Comparison of ENCODE assay signal across 1 cellular context in genomic region chr9:136011703-136012496, GRCh38.
TF ChIP-seq lines count a peak whose summit lies in the region.

No MANE protein-coding gene starts in this region.

TF ChIP-seq in HepG2, 621 proteins besides CTCF, POLR2A, EP300 and RAD21 (continued from another document and continues in another):
- TF ChIP-seq TCF12 (IDR thresholded peaks at IDR 0.05): no peak
- TF ChIP-seq TCF12 (CRISPR knock-in tag; IDR thresholded peaks at IDR 0.05): peak; percentile 78; the same call in 1 of the 2 replicates
- no peak for TF ChIP-seq ZNF7 (CRISPR knock-in tag; IDR thresholded peaks at IDR 0.05)
- peak; percentile 94; the same call in 1 of the 2 replicates for TF ChIP-seq ZNF788 (CRISPR knock-in tag; IDR thresholded peaks at IDR 0.05; ENCODE audit: borderline replicate concordance)
- TF ChIP-seq KAT2B (IDR thresholded peaks at IDR 0.05; ENCODE audit: borderline replicate concordance, low read depth, low read length): no peak
- TF ChIP-seq TOPORS (CRISPR knock-in tag; IDR thresholded peaks at IDR 0.05): peak; percentile 95
- TF ChIP-seq ETV5 (CRISPR knock-in tag; IDR thresholded peaks at IDR 0.05; ENCODE audit: borderline replicate concordance): peak; percentile 78; the same call in 1 of the 2 replicates
- TF ChIP-seq AKAP8 (CRISPR knock-in tag; IDR thresholded peaks at IDR 0.05): peak; percentile 96; the same call in 1 of the 2 replicates
- peak; percentile 76; the same call in 1 of the 2 replicates for TF ChIP-seq SKIL (CRISPR knock-in tag; IDR thresholded peaks at IDR 0.05; ENCODE audit: borderline replicate concordance)
- peak; percentile 98 for TF ChIP-seq MAX (IDR thresholded peaks at IDR 0.05)
- TF ChIP-seq ZNF740 (CRISPR knock-in tag; IDR thresholded peaks at IDR 0.05): no peak; the same call in 1 of the 2 replicates
- TF ChIP-seq DR1 (CRISPR knock-in tag; IDR thresholded peaks at IDR 0.05): peak; percentile 88
- peak; percentile 95 for TF ChIP-seq ZNF274 (CRISPR knock-in tag; IDR thresholded peaks at IDR 0.05)
- TF ChIP-seq NCOR1 (IDR thresholded peaks at IDR 0.05; ENCODE audit: borderline replicate concordance, low read length): peak; percentile 72; the same call in 1 of the 2 replicates
- TF ChIP-seq LCORL (IDR thresholded peaks at IDR 0.05): 0 out of 2 replicates have a peak, but pooled peaks have one; percentile 61
- TF ChIP-seq LCORL (CRISPR knock-in tag; IDR thresholded peaks at IDR 0.05): peak; percentile 99
- peak; percentile 97 for TF ChIP-seq SAP130 (CRISPR knock-in tag; IDR thresholded peaks at IDR 0.05; ENCODE audit: low read depth)
- peak; percentile 91; the same call in 1 of the 2 replicates for TF ChIP-seq NFAT5 (CRISPR knock-in tag; IDR thresholded peaks at IDR 0.05)
- TF ChIP-seq CHD2 (IDR thresholded peaks at IDR 0.05; ENCODE audit: low read depth, low read length): no peak
- peak; percentile 88; the same call in 1 of the 2 replicates for TF ChIP-seq ZBED4 (CRISPR knock-in tag; IDR thresholded peaks at IDR 0.05; ENCODE audit: borderline replicate concordance)
- TF ChIP-seq SNAPC5 (CRISPR knock-in tag; IDR thresholded peaks at IDR 0.05; ENCODE audit: borderline replicate concordance): peak; percentile 62
- TF ChIP-seq ZNF382 (CRISPR knock-in tag; IDR thresholded peaks at IDR 0.05; ENCODE audit: borderline replicate concordance): no peak
- TF ChIP-seq GPN1 (CRISPR knock-in tag; IDR thresholded peaks at IDR 0.05; ENCODE audit: borderline replicate concordance): no peak; the same call in 1 of the 2 replicates
- TF ChIP-seq ZMAT3 (CRISPR knock-in tag; conservative IDR thresholded peaks at IDR 0.05): peak; percentile 96
- TF ChIP-seq STAT6 (CRISPR knock-in tag; IDR thresholded peaks at IDR 0.05; ENCODE audit: borderline replicate concordance): peak; percentile 85
- TF ChIP-seq ZBTB14 (CRISPR knock-in tag; IDR thresholded peaks at IDR 0.05): no peak
- peak; percentile 88; the same call in 1 of the 2 replicates for TF ChIP-seq TFAP4 (IDR thresholded peaks at IDR 0.05; ENCODE audit: borderline replicate concordance, low read depth)
- TF ChIP-seq KLF16 (CRISPR knock-in tag; IDR thresholded peaks at IDR 0.05): peak; percentile 86 to 98; a peak in 3 of 4 replicates
- peak; percentile 90; the same call in 1 of the 2 replicates for TF ChIP-seq ZNF761 (CRISPR knock-in tag; conservative IDR thresholded peaks at IDR 0.05)
- TF ChIP-seq ZBTB10 (CRISPR knock-in tag; IDR thresholded peaks at IDR 0.05; ENCODE audit: borderline replicate concordance): peak; percentile 92; the same call in 1 of the 2 replicates
- TF ChIP-seq YY1 (IDR thresholded peaks at IDR 0.05; ENCODE audit: insufficient read depth, insufficient replicate concordance, low read depth, low read length): peak; percentile 62
- no peak for TF ChIP-seq ZNF329 (CRISPR knock-in tag; IDR thresholded peaks at IDR 0.05; ENCODE audit: low read depth)
- TF ChIP-seq TSC22D2 (CRISPR knock-in tag; IDR thresholded peaks at IDR 0.05; ENCODE audit: borderline replicate concordance): no peak; the same call in none of the 2 replicates
- no peak for TF ChIP-seq MAFK (conservative IDR thresholded peaks at IDR 0.05 in 1 of 2, IDR thresholded peaks at IDR 0.05 in 1 of 2; ENCODE audit: low read length in 2 of 2)
- TF ChIP-seq REXO4 (CRISPR knock-in tag; IDR thresholded peaks at IDR 0.05; ENCODE audit: borderline replicate concordance): 0 out of 2 replicates have a peak, but pooled peaks have one; percentile 56
- peak; percentile 94; the same call in 1 of the 2 replicates for TF ChIP-seq ZNF691 (CRISPR knock-in tag; IDR thresholded peaks at IDR 0.05; ENCODE audit: borderline replicate concordance, low read depth)
- no peak for TF ChIP-seq SETDB1 (CRISPR knock-in tag; IDR thresholded peaks at IDR 0.05; ENCODE audit: borderline replicate concordance)
